Comparison of ENCODE assay signal across 1 cellular context in genomic region chr19:38709119-38709518, GRCh38.
TF ChIP-seq lines count a peak whose summit lies in the region.

No MANE protein-coding gene starts in this region.

TF ChIP-seq in IMR-90, 13 proteins besides CTCF, POLR2A, EP300 and RAD21 (continued from another document):
- TF ChIP-seq RFX5 (IDR thresholded peaks at IDR 0.05; ENCODE audit: low read depth, low read length) (no peak), BHLHE40 (IDR thresholded peaks at IDR 0.05; ENCODE audit: low read depth, low read length) (no peak), CHD1 (IDR thresholded peaks at IDR 0.05; ENCODE audit: low read depth, low read length) (no peak), NFE2L2 (IDR thresholded peaks at IDR 0.05; ENCODE audit: low read depth, low read length) (no peak), RCOR1 (IDR thresholded peaks at IDR 0.05; ENCODE audit: insufficient replicate concordance, low read length) (no peak), MAZ (IDR thresholded peaks at IDR 0.05; ENCODE audit: borderline replicate concordance, low read depth, low read length) (no peak), SMC3 (IDR thresholded peaks at IDR 0.05; ENCODE audit: low read depth, low read length) (no peak), MAFK (IDR thresholded peaks at IDR 0.05; ENCODE audit: low read depth, low read length) (no peak), CEBPB (IDR thresholded peaks at IDR 0.05; ENCODE audit: low read depth, low read length) (no peak), ELK1 (IDR thresholded peaks at IDR 0.05; ENCODE audit: borderline replicate concordance, low read depth, low read length) (no peak), FOS (IDR thresholded peaks at IDR 0.05; ENCODE audit: low read depth, low read length) (no peak)
- TF ChIP-seq, protein P1, sequence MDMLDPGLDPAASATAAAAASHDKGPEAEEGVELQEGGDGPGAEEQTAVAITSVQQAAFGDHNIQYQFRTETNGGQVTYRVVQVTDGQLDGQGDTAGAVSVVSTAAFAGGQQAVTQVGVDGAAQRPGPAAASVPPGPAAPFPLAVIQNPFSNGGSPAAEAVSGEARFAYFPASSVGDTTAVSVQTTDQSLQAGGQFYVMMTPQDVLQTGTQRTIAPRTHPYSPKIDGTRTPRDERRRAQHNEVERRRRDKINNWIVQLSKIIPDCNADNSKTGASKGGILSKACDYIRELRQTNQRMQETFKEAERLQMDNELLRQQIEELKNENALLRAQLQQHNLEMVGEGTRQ (IDR thresholded peaks at IDR 0.05; ENCODE audit: low read depth, low read length), result no peak
